ENCODE assay signal across 12 cellular contexts in genomic region chr2:237433920-237434319, GRCh38. TPM values are rescaled to one million over a fixed set of nuclear protein-coding genes. Genes with fewer than 3 reads are reported as not detected.
DNase-seq lines count a peak whose midpoint lies in the region; ATAC-seq, FAIRE-seq and TF ChIP-seq lines count a peak whose summit lies in the region.
"Had no signal": no experiment of that assay in that cellular context is flagged by ENCODE, and none has a peak within 500 bp of the region (broad histone marks: within the 10 kb centered on the region; RNA-seq: fewer than 3 reads in every experiment).

No MANE protein-coding gene starts in this region.

- no peak for FAIRE-seq in H54 (lab: Jason Lieb, UNC)
- FAIRE-seq: kidney had no signal

- H3K9me3 Mint-ChIP-seq in activated T-helper 17 cell treated with anti-CD3 and anti-CD28 coated beads, Interleukin-2, amount 50 U/mL, for 72 hours, result no peaks in the 10 kb centered on the region
- no peaks in the 10 kb centered on the region for H3K9me3 Mint-ChIP-seq in osteocyte (ENCODE audit: unreplicated experiment)

- TF ChIP-seq POLR2A in H54 (IDR thresholded peaks at IDR 0.05; ENCODE audit: low read depth, low read length), result 0 out of 2 replicates have a peak, but pooled peaks have one; percentile 15

- TF ChIP-seq CTCF in osteocyte (IDR thresholded peaks at IDR 0.05), result no peak

- no peaks in the 10 kb centered on the region for H3K27me3 Mint-ChIP-seq in activated T-helper 17 cell treated with anti-CD3 and anti-CD28 coated beads, Interleukin-2, amount 50 U/mL, for 72 hours
- H3K27me3 Mint-ChIP-seq in osteocyte (ENCODE audit: unreplicated experiment), result no peaks in the 10 kb centered on the region

- peaks cover 45% of the 10 kb centered on the region for H3K36me3 Mint-ChIP-seq in activated T-helper 17 cell treated with anti-CD3 and anti-CD28 coated beads, Interleukin-2, amount 50 U/mL, for 72 hours (ENCODE audit: low read depth)
- peaks cover 3% of the 10 kb centered on the region for H3K36me3 Mint-ChIP-seq in osteocyte (ENCODE audit: unreplicated experiment)
- H3K36me3 Mint-ChIP-seq: neural progenitor cell had no signal

- peak overlapping the region; percentile 93 for H3K4me3 Mint-ChIP-seq in activated T-helper 17 cell treated with anti-CD3 and anti-CD28 coated beads, Interleukin-2, amount 50 U/mL, for 72 hours
- H3K4me3 Mint-ChIP-seq in osteocyte (ENCODE audit: unreplicated experiment), result no peak overlapping the region
- H3K4me3 Mint-ChIP-seq: neural progenitor cell had no signal

- no peak for ATAC-seq in activated T-helper 17 cell treated with anti-CD3 and anti-CD28 coated beads, Interleukin-2, amount 50 U/mL, for 72 hours (replicated peaks)
- ATAC-seq in GM21526 (IDR thresholded peaks at IDR 0.05; ENCODE audit: low FRiP score, unreplicated experiment), result no peak
- ATAC-seq: activated CD4-positive, CD25-positive, alpha-beta regulatory T cell treated with anti-CD3 and anti-CD28 coated beads, Interleukin-2, amount 50 U/mL, for 24 hours had no signal

- peak; percentile 39 for DNase-seq in activated CD4-positive, alpha-beta T cell treated with anti-CD3 and anti-CD28 coated beads for 48 hours
- DNase-seq in activated CD4-positive, alpha-beta T cell treated with anti-CD3 and anti-CD28 coated beads for 4 hours, result no peak
- DNase-seq in H54 (ENCODE audit: insufficient read length, low spot score), result no peak
- no peak for DNase-seq in osteocyte (ENCODE audit: extremely low spot score, unreplicated experiment)
- no peak for DNase-seq in ureter (ENCODE audit: low spot score)
- DNase-seq in DMS153 treated with DMSO at 0.1 percent for 48 hours (lab: John Stamatoyannopoulos, UW; ENCODE audit: unreplicated experiment), result no peak
- DNase-seq: kidney, MM.1S had no signal

- peak overlapping the region; percentile 98 for H3K27ac Mint-ChIP-seq in activated T-helper 17 cell treated with anti-CD3 and anti-CD28 coated beads, Interleukin-2, amount 50 U/mL, for 72 hours
- peak overlapping the region; percentile 99 for H3K27ac Mint-ChIP-seq in osteocyte (ENCODE audit: unreplicated experiment)
- H3K27ac Mint-ChIP-seq: neural progenitor cell had no signal

- H3K4me1 Mint-ChIP-seq in activated T-helper 17 cell treated with anti-CD3 and anti-CD28 coated beads, Interleukin-2, amount 50 U/mL, for 72 hours, result peaks cover 61% of the 10 kb centered on the region
- H3K4me1 Mint-ChIP-seq in osteocyte (ENCODE audit: unreplicated experiment), result peaks cover 64% of the 10 kb centered on the region

RNA-seq across cellular contexts. Expression of gene COL6A3, which starts 20.0 kb away (rescaled TPM):
- total RNA-seq in activated T-helper 17 cell treated with anti-CD3 and anti-CD28 coated beads, Interleukin-2, amount 50 U/mL, for 72 hours, result 10 to 100 TPM; 10.6 to 30.7 TPM
- total RNA-seq in osteocyte (143 and 159 TPM in 2 replicates), ureter (197 TPM)

RNA-seq across cellular contexts. Expression of gene MLPH, which starts 53.1 kb away (rescaled TPM):
- not detected for total RNA-seq in activated T-helper 17 cell treated with anti-CD3 and anti-CD28 coated beads, Interleukin-2, amount 50 U/mL, for 72 hours
- total RNA-seq in osteocyte (21.0 and 22.5 TPM in 2 replicates), ureter (236 TPM)

Comparison
In these comparisons a context has a peak if more than half of its experiments do, and no peak if none do; other contexts are left out.
1. RNA of gene MLPH, which starts 53.1 kb away (total RNA-seq): 236 TPM in ureter (single experiment) and 21.0 to 22.5 TPM in osteocyte; not detected in activated T-helper 17 cell treated with anti-CD3 and anti-CD28 coated beads, Interleukin-2, amount 50 U/mL, for 72 hours; every median in the first group is over 10 times any median in the second.